20 cellular contexts compared by ENCODE assay signal in genomic region chr12:130181211-130181610, GRCh38. TPM values are rescaled to one million over a fixed set of nuclear protein-coding genes. Genes with fewer than 3 reads are reported as not detected.
DNase-seq lines count a peak whose midpoint lies in the region; ATAC-seq and TF ChIP-seq lines count a peak whose summit lies in the region.
"Had no signal": no experiment of that assay in that cellular context is flagged by ENCODE, and none has a peak within 500 bp of the region (broad histone marks: within the 10 kb centered on the region; RNA-seq: fewer than 3 reads in every experiment).

No MANE protein-coding gene starts in this region.

- no peak overlapping the region for H3K27ac Mint-ChIP-seq in activated CD8-positive, alpha-beta memory T cell treated with anti-CD3 and anti-CD28 coated beads, Interleukin-2, amount 10 ng/mL, durations not matched to agents 7 days and 5 days
- peak overlapping the region; percentile 77 for H3K27ac Mint-ChIP-seq in nephron progenitor cell
- H3K27ac Mint-ChIP-seq in activated naive CD4-positive, alpha-beta T cell treated with anti-CD3 and anti-CD28 coated beads, Interleukin-2, amount 10 ng/mL, durations not matched to agents 7 days and 5 days = no peak overlapping the region
- H3K27ac Mint-ChIP-seq: B cell; CD4-positive, alpha-beta T cell; CD8-positive, alpha-beta T cell had no signal

- H3K9me3 Mint-ChIP-seq in activated CD8-positive, alpha-beta memory T cell treated with anti-CD3 and anti-CD28 coated beads, Interleukin-2, amount 10 ng/mL, durations not matched to agents 7 days and 5 days (ENCODE audit: low read depth) = peaks cover 7% of the 10 kb centered on the region
- peaks cover 5% of the 10 kb centered on the region for H3K9me3 Mint-ChIP-seq in nephron progenitor cell
- peaks cover 4% of the 10 kb centered on the region for H3K9me3 Mint-ChIP-seq in activated naive CD4-positive, alpha-beta T cell treated with anti-CD3 and anti-CD28 coated beads, Interleukin-2, amount 10 ng/mL, durations not matched to agents 7 days and 5 days
- H3K9me3 Mint-ChIP-seq: CD8-positive, alpha-beta T cell had no signal

- no peaks in the 10 kb centered on the region for H3K27me3 Mint-ChIP-seq in activated CD8-positive, alpha-beta memory T cell treated with anti-CD3 and anti-CD28 coated beads, Interleukin-2, amount 10 ng/mL, durations not matched to agents 7 days and 5 days
- peaks cover 15% of the 10 kb centered on the region for H3K27me3 Mint-ChIP-seq in nephron progenitor cell (ENCODE audit: low read depth, poor library complexity)
- peaks cover 21% of the 10 kb centered on the region for H3K27me3 Mint-ChIP-seq in activated naive CD4-positive, alpha-beta T cell treated with anti-CD3 and anti-CD28 coated beads, Interleukin-2, amount 10 ng/mL, durations not matched to agents 7 days and 5 days

- no peak for ATAC-seq in activated CD8-positive, alpha-beta memory T cell treated with anti-CD3 and anti-CD28 coated beads, Interleukin-2, amount 10 ng/mL, durations not matched to agents 7 days and 5 days
- no peak for ATAC-seq in HG03432 (IDR thresholded peaks at IDR 0.05; ENCODE audit: unreplicated experiment)
- ATAC-seq: A549; CD8-positive, alpha-beta T cell; GM12878 had no signal

- no peak for TF ChIP-seq CTCF in nephron progenitor cell (IDR thresholded peaks at IDR 0.05)

- H3K36me3 Mint-ChIP-seq in activated CD8-positive, alpha-beta memory T cell treated with anti-CD3 and anti-CD28 coated beads, Interleukin-2, amount 10 ng/mL, durations not matched to agents 7 days and 5 days = no peaks in the 10 kb centered on the region
- no peaks in the 10 kb centered on the region for H3K36me3 Mint-ChIP-seq in nephron progenitor cell (ENCODE audit: low read depth)
- H3K36me3 Mint-ChIP-seq in activated naive CD4-positive, alpha-beta T cell treated with anti-CD3 and anti-CD28 coated beads, Interleukin-2, amount 10 ng/mL, durations not matched to agents 7 days and 5 days = no peaks in the 10 kb centered on the region
- H3K36me3 Mint-ChIP-seq: CD8-positive, alpha-beta T cell had no signal

- DNase-seq in activated CD8-positive, alpha-beta memory T cell treated with anti-CD3 and anti-CD28 coated beads, Interleukin-2, amount 10 ng/mL, durations not matched to agents 7 days and 5 days = peak; percentile 7
- no peak for DNase-seq in activated CD8-positive, alpha-beta memory T cell treated with anti-CD3 and anti-CD28 coated beads for 24 hours
- peak; percentile 58 for DNase-seq in Daoy (ENCODE audit: low read depth)
- DNase-seq in islet precursor cell = peak; percentile 71
- DNase-seq in nephron progenitor cell = no peak
- no peak for DNase-seq in activated naive CD4-positive, alpha-beta T cell treated with anti-CD3 and anti-CD28 coated beads, Interleukin-2, amount 10 ng/mL, durations not matched to agents 7 days and 5 days
- DNase-seq: AML-193; Caco-2; Calu3; CD4-positive, alpha-beta T cell; CD8-positive, alpha-beta T cell; DMS79 treated with DMSO at 0.1 percent for 48 hours; EL; GDM1 had no signal

- CTCF ChIA-PET in activated CD8-positive, alpha-beta memory T cell treated with anti-CD3 and anti-CD28 coated beads, Interleukin-2, amount 10 ng/mL, durations not matched to agents 7 days and 5 days (lab: Charles Lee) = no interaction called here
- CTCF ChIA-PET in activated naive CD4-positive, alpha-beta T cell treated with anti-CD3 and anti-CD28 coated beads, Interleukin-2, amount 10 ng/mL, durations not matched to agents 7 days and 5 days (lab: Charles Lee) = interaction anchor here (1.4 kb wide), 1 partner anchor 15 kb away, joined by 3 read pairs; no protein-coding TSS in a partner anchor

- no peak overlapping the region for H3K4me3 Mint-ChIP-seq in activated CD8-positive, alpha-beta memory T cell treated with anti-CD3 and anti-CD28 coated beads, Interleukin-2, amount 10 ng/mL, durations not matched to agents 7 days and 5 days
- no peak overlapping the region for H3K4me3 Mint-ChIP-seq in nephron progenitor cell
- no peak overlapping the region for H3K4me3 Mint-ChIP-seq in activated naive CD4-positive, alpha-beta T cell treated with anti-CD3 and anti-CD28 coated beads, Interleukin-2, amount 10 ng/mL, durations not matched to agents 7 days and 5 days
- H3K4me3 Mint-ChIP-seq: B cell; CD4-positive, alpha-beta T cell; CD8-positive, alpha-beta T cell had no signal

- H3K4me1 Mint-ChIP-seq in activated CD8-positive, alpha-beta memory T cell treated with anti-CD3 and anti-CD28 coated beads, Interleukin-2, amount 10 ng/mL, durations not matched to agents 7 days and 5 days = no peaks in the 10 kb centered on the region
- peaks cover 46% of the 10 kb centered on the region for H3K4me1 Mint-ChIP-seq in nephron progenitor cell
- H3K4me1 Mint-ChIP-seq in activated naive CD4-positive, alpha-beta T cell treated with anti-CD3 and anti-CD28 coated beads, Interleukin-2, amount 10 ng/mL, durations not matched to agents 7 days and 5 days = no peaks in the 10 kb centered on the region
- H3K4me1 Mint-ChIP-seq: B cell had no signal

RNA-seq across cellular contexts. Expression of gene FZD10, which starts 18.9 kb away (rescaled TPM):
- not detected for total RNA-seq in activated CD8-positive, alpha-beta memory T cell treated with anti-CD3 and anti-CD28 coated beads, Interleukin-2, amount 10 ng/mL, durations not matched to agents 7 days and 5 days
- 0.17 and 0.74 TPM in 2 replicates for total RNA-seq in Daoy (2014; rRNA removed; shearing (Covaris generic))
- total RNA-seq: A172; B cell; Calu3; CD4-positive, alpha-beta T cell; CD8-positive, alpha-beta T cell; G401; GM12878 had no signal

Comparison
In these comparisons a context has a peak if more than half of its experiments do, and no peak if none do; other contexts are left out.
1. DNase-seq: peak in activated CD8-positive, alpha-beta memory T cell treated with anti-CD3 and anti-CD28 coated beads, Interleukin-2, amount 10 ng/mL, durations not matched to agents 7 days and 5 days (single experiment), Daoy (single experiment) and islet precursor cell (single experiment); none in activated CD8-positive, alpha-beta memory T cell treated with anti-CD3 and anti-CD28 coated beads for 24 hours (single experiment), nephron progenitor cell (single experiment) and activated naive CD4-positive, alpha-beta T cell treated with anti-CD3 and anti-CD28 coated beads, Interleukin-2, amount 10 ng/mL, durations not matched to agents 7 days and 5 days (single experiment).